In genomic region chr15:84654689-84655453, GRCh38 we compare ENCODE assay signal across 8 cellular contexts. TPM values are rescaled to one million over a fixed set of nuclear protein-coding genes. Genes with fewer than 3 reads are reported as not detected.
DNase-seq lines count a peak whose midpoint lies in the region; ATAC-seq and TF ChIP-seq lines count a peak whose summit lies in the region.

No MANE protein-coding gene starts in this region.

- no peaks in the 10 kb centered on the region for H3K9me3 Mint-ChIP-seq in natural killer cell treated with Interleukin-12 subunit alpha and Interleukin-12 subunit beta and Interleukin-15 and Interleukin-18, amount 100 ng/mL, for 72 hours

- peak overlapping the region; percentile 89 for H3K4me3 Mint-ChIP-seq in natural killer cell treated with Interleukin-12 subunit alpha and Interleukin-12 subunit beta and Interleukin-15 and Interleukin-18, amount 100 ng/mL, for 72 hours

- DNase-seq in A172 (ENCODE audit: low spot score) (peak; percentile 76), SHP77 (lab: John Stamatoyannopoulos, UW) (peak; percentile 74 to 78), fibroblast of the aortic adventitia (ENCODE audit: low read depth) (peak; percentile 85)
- DNase-seq in activated effector memory CD4-positive, alpha-beta T cell treated with Interleukin-2 at 50 U/mL for 16 hours: peak; percentile 69
- DNase-seq in natural killer cell treated with Interleukin-12 subunit alpha and Interleukin-12 subunit beta and Interleukin-15 and Interleukin-18, amount 100 ng/mL, for 72 hours (ENCODE audit: low spot score): peak; percentile 72
- peak; percentile 80 for DNase-seq in stimulated activated naive CD8-positive, alpha-beta T cell treated with anti-CD3 and anti-CD28 coated beads, Interleukin-15, Interleukin-2, amounts not matched to agents 100 U/mL and 50 U/mL, for 24 hours

- peak overlapping the region; percentile 99 for H3K4me3 ChIP-seq in fibroblast of the aortic adventitia (ENCODE audit: low read depth, low read length)

- peaks cover 14% of the 10 kb centered on the region for H3K36me3 Mint-ChIP-seq in natural killer cell treated with Interleukin-12 subunit alpha and Interleukin-12 subunit beta and Interleukin-15 and Interleukin-18, amount 100 ng/mL, for 72 hours

- H3K4me1 Mint-ChIP-seq in natural killer cell treated with Interleukin-12 subunit alpha and Interleukin-12 subunit beta and Interleukin-15 and Interleukin-18, amount 100 ng/mL, for 72 hours (ENCODE audit: low read depth in 2 of 2): peaks cover 45 to 52% of the 10 kb centered on the region in 2 donors

- TF ChIP-seq CTCF in LNCAP (IDR thresholded peaks at IDR 0.05) (peak; percentile 78), fibroblast of the aortic adventitia (IDR thresholded peaks at IDR 0.05; ENCODE audit: insufficient read depth, low read length) (peak; percentile 77)

- H3K27ac Mint-ChIP-seq in natural killer cell treated with Interleukin-12 subunit alpha and Interleukin-12 subunit beta and Interleukin-15 and Interleukin-18, amount 100 ng/mL, for 72 hours: peak overlapping the region; percentile 80 to 87

- H3K27me3 Mint-ChIP-seq in natural killer cell treated with Interleukin-12 subunit alpha and Interleukin-12 subunit beta and Interleukin-15 and Interleukin-18, amount 100 ng/mL, for 72 hours: no peaks in the 10 kb centered on the region

- peak; percentile 45 for ATAC-seq in GM18909 (IDR thresholded peaks at IDR 0.05; ENCODE audit: poor library complexity, unreplicated experiment)
- ATAC-seq in natural killer cell treated with Interleukin-12 subunit alpha and Interleukin-12 subunit beta and Interleukin-15 and Interleukin-18, amount 100 ng/mL, for 72 hours: peak; percentile 52 to 55
- peak; percentile 57 for ATAC-seq in stimulated activated naive CD8-positive, alpha-beta T cell treated with anti-CD3 and anti-CD28 coated beads, Interleukin-15, Interleukin-2, amounts not matched to agents 100 U/mL and 50 U/mL, for 24 hours

RNA-seq across cellular contexts. Expression of gene WDR73, which starts 0.8 kb away (rescaled TPM):
- total RNA-seq in A172 (2014; rRNA removed; shearing (Covaris generic)): 17.8 and 19.0 TPM in 2 replicates
- total RNA-seq in fibroblast of the aortic adventitia (ENCODE audit: low replicate concordance): 26.8 and 38.0 TPM in 2 replicates
- total RNA-seq in natural killer cell treated with Interleukin-12 subunit alpha and Interleukin-12 subunit beta and Interleukin-15 and Interleukin-18, amount 100 ng/mL, for 72 hours: 10 to 100 TPM; 19.7 to 41.2 TPM

RNA-seq across cellular contexts. Expression of gene NMB, which starts 3.1 kb away (rescaled TPM):
- total RNA-seq in A172 (2014; rRNA removed; shearing (Covaris generic)): 0.53 and 2.8 TPM in 2 replicates
- 4.1 TPM in 1 of 2 replicates, not detected in the other for total RNA-seq in fibroblast of the aortic adventitia (ENCODE audit: low replicate concordance)
- total RNA-seq in natural killer cell treated with Interleukin-12 subunit alpha and Interleukin-12 subunit beta and Interleukin-15 and Interleukin-18, amount 100 ng/mL, for 72 hours: 1 to 10 TPM; 3.8 to 7.1 TPM

RNA-seq across cellular contexts. Expression of gene ZSCAN2, which starts 54.1 kb away (rescaled TPM):
- total RNA-seq in A172 (2014; rRNA removed; shearing (Covaris generic)): 13.2 and 17.5 TPM in 2 replicates
- total RNA-seq in fibroblast of the aortic adventitia (ENCODE audit: low replicate concordance): 5.2 and 25.5 TPM in 2 replicates
- 1 to 10 TPM; 5.5 to 9.2 TPM for total RNA-seq in natural killer cell treated with Interleukin-12 subunit alpha and Interleukin-12 subunit beta and Interleukin-15 and Interleukin-18, amount 100 ng/mL, for 72 hours

Comparison
In these comparisons a context has a peak if more than half of its experiments do, and no peak if none do; other contexts are left out.
1. Peak in every context shown above with its lines: DNase-seq, ATAC-seq and H3K4me3 ChIP-seq.